15 cellular contexts compared by ENCODE assay signal in the genomic region with DNA sequence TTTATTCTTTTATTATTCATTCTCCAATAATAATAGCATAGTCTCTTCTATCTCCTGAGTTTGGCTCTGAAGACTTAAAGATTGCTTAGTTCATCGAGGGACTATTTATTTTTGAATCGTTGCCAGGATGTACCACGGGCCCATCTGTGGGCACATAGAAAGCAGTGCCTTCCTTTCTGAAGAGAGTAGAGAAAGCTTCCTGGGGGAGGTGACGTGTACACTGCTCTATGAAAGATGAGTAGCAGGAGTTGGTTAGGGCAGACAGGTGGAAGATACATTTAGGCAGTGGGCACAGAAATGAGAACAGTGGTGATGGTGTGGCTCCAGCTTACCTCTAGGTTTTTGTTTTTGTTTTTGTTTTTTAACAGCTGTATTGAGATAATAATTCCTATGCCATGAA.
"Had no signal": no experiment of that assay in that cellular context is flagged by ENCODE, and none has a peak within 500 bp of the region (broad histone marks: within the 10 kb centered on the region; RNA-seq: fewer than 3 reads in every experiment).

No MANE protein-coding gene starts in this region.

- H3K4me1 ChIP-seq: gastroesophageal sphincter had no signal

- H3K27ac Mint-ChIP-seq: nephron; stimulated activated naive CD8-positive, alpha-beta T cell treated with anti-CD3 and anti-CD28 coated beads, Interleukin-15, Interleukin-2, amounts not matched to agents 100 ng/mL and 50 ng/mL, for 24 hours had no signal

- ATAC-seq: activated T-cell treated with anti-CD3 and anti-CD28 coated beads, Interleukin-2, amount 50 U/mL, for 4 hours; gastroesophageal sphincter; left ventricle myocardium superior had no signal

- H3K27me3 Mint-ChIP-seq: stimulated activated naive CD8-positive, alpha-beta T cell treated with anti-CD3 and anti-CD28 coated beads, Interleukin-15, Interleukin-2, amounts not matched to agents 100 ng/mL and 50 ng/mL, for 24 hours had no signal

- H3K9me3 Mint-ChIP-seq: activated T-cell treated with anti-CD3 and anti-CD28 coated beads, Interleukin-2, amount 50 U/mL, for 4 hours; nephron had no signal

- H3K27ac ChIP-seq: adrenal gland, gastroesophageal sphincter, thoracic aorta had no signal

- DNase-seq: activated CD4-positive, alpha-beta T cell treated with anti-CD3 and anti-CD28 coated beads, Interleukin-2, amount 50 U/mL, for 4 hours; activated naive CD4-positive, alpha-beta T cell; activated T-cell treated with anti-CD3 and anti-CD28 coated beads, Interleukin-2, amount 50 U/mL, for 4 hours; adrenal gland; central memory CD4-positive, alpha-beta T cell; cortex of kidney; effector CD8-positive, alpha-beta T cell; left ventricle myocardium superior; mesenchymal stem cell; stimulated activated CD4-positive, alpha-beta T cell treated with anti-CD3 and anti-CD28 coated beads, Interleukin-12 subunit alpha, Interleukin-12 subunit beta, amount 100 ng/mL, for 4 hours had no signal

- H3K4me3 ChIP-seq: adrenal gland, gastroesophageal sphincter, thoracic aorta had no signal

- H3K27me3 ChIP-seq: adrenal gland, gastroesophageal sphincter had no signal

- H3K9me3 ChIP-seq: adrenal gland, gastroesophageal sphincter, thoracic aorta had no signal

- FAIRE-seq: keratinocyte had no signal

- H3K4me3 Mint-ChIP-seq: activated T-cell treated with anti-CD3 and anti-CD28 coated beads, Interleukin-2, amount 50 U/mL, for 4 hours; nephron; stimulated activated naive CD8-positive, alpha-beta T cell treated with anti-CD3 and anti-CD28 coated beads, Interleukin-15, Interleukin-2, amounts not matched to agents 100 ng/mL and 50 ng/mL, for 24 hours had no signal

- H3K36me3 ChIP-seq: adrenal gland, gastroesophageal sphincter, thoracic aorta had no signal
